16 cellular contexts compared by ENCODE assay signal in the genomic region with DNA sequence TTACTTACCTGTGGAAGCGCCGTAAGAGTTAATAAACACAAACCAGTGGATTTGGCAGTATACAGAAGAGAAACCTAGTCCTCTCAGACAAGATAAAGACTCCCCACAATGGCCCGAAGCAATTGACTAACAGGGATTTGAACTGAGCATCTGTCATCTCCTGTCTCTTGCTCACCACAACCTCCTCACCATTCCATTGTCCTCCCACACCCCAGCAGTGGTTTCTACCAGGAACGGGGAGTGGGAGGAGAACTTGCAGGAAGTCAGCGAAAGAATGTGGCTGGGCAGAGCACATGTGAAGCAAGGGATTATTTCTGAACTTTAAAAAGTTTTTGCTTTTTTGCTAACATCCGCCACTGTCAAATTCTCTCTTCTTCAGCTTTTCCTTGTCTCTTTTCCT. TPM values are rescaled to one million over a fixed set of nuclear protein-coding genes. Genes with fewer than 3 reads are reported as not detected.
A peak's percentile ranks its signal among the peaks of the same experiment; 100 is the strongest.
DNase-seq lines count a peak whose midpoint lies in the region; ATAC-seq and TF ChIP-seq lines count a peak whose summit lies in the region.
"Had no signal": no experiment of that assay in that cellular context is flagged by ENCODE, and none has a peak within 500 bp of the region (broad histone marks: within the 10 kb centered on the region; RNA-seq: fewer than 3 reads in every experiment).

No MANE protein-coding gene starts in this region.

- H3K4me1 Mint-ChIP-seq in chondrocyte (ENCODE audit: low read depth) (peaks cover 9% of the 10 kb centered on the region), mesothelial cell of epicardium (peaks cover 9% of the 10 kb centered on the region)
- no peaks in the 10 kb centered on the region for H3K4me1 Mint-ChIP-seq in stimulated activated effector memory CD8-positive, alpha-beta T cell treated with anti-CD3 and anti-CD28 coated beads, Interleukin-12 subunit alpha, Interleukin-12 subunit beta, amount 100 ng/mL, for 72 hours

- H3K9me3 Mint-ChIP-seq in chondrocyte (ENCODE audit: low read depth): peaks cover 7% of the 10 kb centered on the region
- H3K9me3 Mint-ChIP-seq in mesothelial cell of epicardium: peaks cover 23% of the 10 kb centered on the region
- H3K9me3 Mint-ChIP-seq in stimulated activated effector memory CD8-positive, alpha-beta T cell treated with anti-CD3 and anti-CD28 coated beads, Interleukin-12 subunit alpha, Interleukin-12 subunit beta, amount 100 ng/mL, for 72 hours: no peaks in the 10 kb centered on the region

- DNase-seq in Ammon's horn (ENCODE audit: low spot score): peak; percentile 40
- DNase-seq in NB4 (ENCODE audit: low read depth): peak; percentile 7
- no peak for DNase-seq in chondrocyte (ENCODE audit: low spot score)
- DNase-seq in mesothelial cell of epicardium (ENCODE audit: low spot score in 2 of 2, unreplicated experiment in 2 of 2): no peak
- no peak for DNase-seq in stimulated activated effector memory CD8-positive, alpha-beta T cell treated with anti-CD3 and anti-CD28 coated beads, Interleukin-12 subunit alpha, Interleukin-12 subunit beta, amount 100 ng/mL, for 72 hours (ENCODE audit: low spot score in 2 of 2)
- DNase-seq: glutamatergic neuron; NCI-H146; NCI-H69; occipital lobe; stimulated activated CD4-positive, alpha-beta T cell treated with anti-CD3 and anti-CD28 coated beads, Interleukin-15, amount 100 ng/mL, for 24 hours; upper lobe of left lung had no signal

- H3K27me3 Mint-ChIP-seq in chondrocyte (ENCODE audit: low read depth) (peaks cover 13% of the 10 kb centered on the region), mesothelial cell of epicardium (ENCODE audit: low read depth) (no peaks in the 10 kb centered on the region)

- H3K4me3 Mint-ChIP-seq in chondrocyte (ENCODE audit: unreplicated experiment) (no peak overlapping the region), mesothelial cell of epicardium (no peak overlapping the region)
- H3K4me3 Mint-ChIP-seq in stimulated activated effector memory CD8-positive, alpha-beta T cell treated with anti-CD3 and anti-CD28 coated beads, Interleukin-12 subunit alpha, Interleukin-12 subunit beta, amount 100 ng/mL, for 72 hours: no peak overlapping the region
- H3K4me3 Mint-ChIP-seq: B cell had no signal

- TF ChIP-seq CTCF in NB4 (IDR thresholded peaks at IDR 0.05; ENCODE audit: low read depth, low read length) (no peak), chondrocyte (IDR thresholded peaks at IDR 0.05) (no peak), mesothelial cell of epicardium (IDR thresholded peaks at IDR 0.05; ENCODE audit: unreplicated experiment) (no peak)

- no peak for TF ChIP-seq POLR2A in NB4 (IDR thresholded peaks at IDR 0.05; ENCODE audit: extremely low read depth, insufficient read length)

- no peak for ATAC-seq in GM19395 (IDR thresholded peaks at IDR 0.05; ENCODE audit: unreplicated experiment)
- ATAC-seq in GM21825 (IDR thresholded peaks at IDR 0.05; ENCODE audit: unreplicated experiment): no peak
- no peak for ATAC-seq in HG02970 (IDR thresholded peaks at IDR 0.05; ENCODE audit: low FRiP score, unreplicated experiment)
- no peak for ATAC-seq in stimulated activated effector memory CD8-positive, alpha-beta T cell treated with anti-CD3 and anti-CD28 coated beads, Interleukin-12 subunit alpha, Interleukin-12 subunit beta, amount 100 ng/mL, for 72 hours

- no peak overlapping the region for H3K4me3 ChIP-seq in NB4 (ENCODE audit: low read depth, low read length)
- H3K4me3 ChIP-seq: upper lobe of left lung had no signal

- H3K27ac Mint-ChIP-seq in chondrocyte (ENCODE audit: unreplicated experiment): peak overlapping the region; percentile 45
- peak overlapping the region; percentile 86 for H3K27ac Mint-ChIP-seq in mesothelial cell of epicardium
- no peak overlapping the region for H3K27ac Mint-ChIP-seq in stimulated activated effector memory CD8-positive, alpha-beta T cell treated with anti-CD3 and anti-CD28 coated beads, Interleukin-12 subunit alpha, Interleukin-12 subunit beta, amount 100 ng/mL, for 72 hours
- H3K27ac Mint-ChIP-seq: B cell had no signal

- H3K36me3 Mint-ChIP-seq in chondrocyte (ENCODE audit: low read depth) (no peaks in the 10 kb centered on the region), mesothelial cell of epicardium (no peaks in the 10 kb centered on the region)
- H3K36me3 Mint-ChIP-seq in stimulated activated effector memory CD8-positive, alpha-beta T cell treated with anti-CD3 and anti-CD28 coated beads, Interleukin-12 subunit alpha, Interleukin-12 subunit beta, amount 100 ng/mL, for 72 hours: no peaks in the 10 kb centered on the region

RNA-seq across cellular contexts. Expression of gene TAAR1, which starts 24.6 kb away (rescaled TPM):
- total RNA-seq in chondrocyte (not detected in 3 replicates), mesothelial cell of epicardium (not detected in 3 replicates)
- total RNA-seq: B cell, lower leg skin, occipital lobe, upper lobe of left lung had no signal

RNA-seq across cellular contexts. Expression of gene VNN1, which starts 30.3 kb away (rescaled TPM):
- total RNA-seq in chondrocyte (not detected in 3 replicates), mesothelial cell of epicardium (not detected in 3 replicates)
- total RNA-seq: B cell, occipital lobe had no signal

RNA-seq across cellular contexts. Expression of gene TAAR2, which starts 59.5 kb away (rescaled TPM):
- total RNA-seq in chondrocyte (not detected in 3 replicates), mesothelial cell of epicardium (not detected in 3 replicates)
- total RNA-seq: B cell, lower leg skin, occipital lobe, upper lobe of left lung had no signal

Comparison
In these comparisons a context has a peak if more than half of its experiments do, and no peak if none do; other contexts are left out.
1. DNase-seq: peak in Ammon's horn (single experiment) and NB4 (single experiment); none in chondrocyte (single experiment), mesothelial cell of epicardium (0 of 2) and stimulated activated effector memory CD8-positive, alpha-beta T cell treated with anti-CD3 and anti-CD28 coated beads, Interleukin-12 subunit alpha, Interleukin-12 subunit beta, amount 100 ng/mL, for 72 hours (0 of 2).